ENCODE assay signal across 8 cellular contexts in genomic region chr6:13261464-13261994, GRCh38.
DNase-seq lines count a peak whose midpoint lies in the region; ATAC-seq lines count a peak whose summit lies in the region.

No MANE protein-coding gene starts in this region.

- H3K36me3 Mint-ChIP-seq in activated naive CD8-positive, alpha-beta T cell = peaks cover 9% of the 10 kb centered on the region
- H3K36me3 Mint-ChIP-seq in activated naive CD8-positive, alpha-beta T cell treated with anti-CD3 and anti-CD28 coated beads for 36 hours = peaks cover 3% of the 10 kb centered on the region
- peaks cover 19% of the 10 kb centered on the region for H3K36me3 Mint-ChIP-seq in stimulated activated memory B cell treated with anti-CD40 and anti-IgM and Interleukin-4, amounts not matched to agents 10 μg/mL and 1 μg/mL and 100 μg/mL, for 72 hours

- peak overlapping the region; percentile 25 for H3K27ac Mint-ChIP-seq in activated naive CD8-positive, alpha-beta T cell
- no peak overlapping the region for H3K27ac Mint-ChIP-seq in activated naive CD8-positive, alpha-beta T cell treated with anti-CD3 and anti-CD28 coated beads for 36 hours
- H3K27ac Mint-ChIP-seq in stimulated activated memory B cell treated with anti-CD40 and anti-IgM and Interleukin-4, amounts not matched to agents 10 μg/mL and 1 μg/mL and 100 μg/mL, for 72 hours = peak overlapping the region; percentile 66

- H3F3A ChIP-seq in GM23248 (ENCODE audit: insufficient read depth) = no peaks in the 10 kb centered on the region

- no peaks in the 10 kb centered on the region for H3K27me3 Mint-ChIP-seq in activated naive CD8-positive, alpha-beta T cell
- H3K27me3 Mint-ChIP-seq in activated naive CD8-positive, alpha-beta T cell treated with anti-CD3 and anti-CD28 coated beads for 36 hours = no peaks in the 10 kb centered on the region
- no peaks in the 10 kb centered on the region for H3K27me3 Mint-ChIP-seq in stimulated activated memory B cell treated with anti-CD40 and anti-IgM and Interleukin-4, amounts not matched to agents 10 μg/mL and 1 μg/mL and 100 μg/mL, for 72 hours

- H3K4me1 ChIP-seq in GM23248 (ENCODE audit: insufficient read depth) = no peaks in the 10 kb centered on the region

- DNase-seq in activated naive CD8-positive, alpha-beta T cell treated with anti-CD3 and anti-CD28 coated beads for 36 hours = no peak
- DNase-seq in NOMO-1 treated with dmso at 0.1 percent for 144 hours (lab: John Stamatoyannopoulos, UW; ENCODE audit: unreplicated experiment) = peak; percentile 77
- DNase-seq in GM23248 = no peak
- no peak for DNase-seq in T-helper 9 cell
- DNase-seq in iPS-NIHi7 (ENCODE audit: extremely low spot score) = no peak

- 91 to 97% methylated on average over 1 of the region's 1 CpG for WGBS in GM23248 (ENCODE audit: low coverage in 1 of 2, low lambda C conversion rate in 2 of 2, missing lambda C conversion rate in 2 of 2), 2 experiments

- ATAC-seq in HG02884 (IDR thresholded peaks at IDR 0.05; ENCODE audit: unreplicated experiment) = peak; percentile 51
- peak; percentile 87 for ATAC-seq in stimulated activated memory B cell treated with anti-CD40 and anti-IgM and Interleukin-4, amounts not matched to agents 10 μg/mL and 1 μg/mL and 100 μg/mL, for 72 hours

- H3K27me3 ChIP-seq in GM23248 (replicated peaks; ENCODE audit: insufficient read depth) = peaks cover 28% of the 10 kb centered on the region

- no peaks in the 10 kb centered on the region for H3K79me2 ChIP-seq in GM23248 (ENCODE audit: insufficient read depth)

- H3K4me2 ChIP-seq in GM23248 (ENCODE audit: unreplicated experiment) = no peak overlapping the region

- H3K36me3 ChIP-seq in GM23248 (ENCODE audit: low read depth) = no peaks in the 10 kb centered on the region

- H3K9me3 Mint-ChIP-seq in activated naive CD8-positive, alpha-beta T cell (ENCODE audit: low read depth) = peaks cover 3% of the 10 kb centered on the region
- no peaks in the 10 kb centered on the region for H3K9me3 Mint-ChIP-seq in activated naive CD8-positive, alpha-beta T cell treated with anti-CD3 and anti-CD28 coated beads for 36 hours
- peaks cover 5% of the 10 kb centered on the region for H3K9me3 Mint-ChIP-seq in stimulated activated memory B cell treated with anti-CD40 and anti-IgM and Interleukin-4, amounts not matched to agents 10 μg/mL and 1 μg/mL and 100 μg/mL, for 72 hours

- no peaks in the 10 kb centered on the region for H3K9me3 ChIP-seq in GM23248 (ENCODE audit: low read depth)

- no peak overlapping the region for H2AFZ ChIP-seq in GM23248

- no peak overlapping the region for H3K27ac ChIP-seq in GM23248

- H3K4me3 ChIP-seq in GM23248 = no peak overlapping the region

- no peak overlapping the region for H3K9ac ChIP-seq in GM23248

- H3K4me1 Mint-ChIP-seq in activated naive CD8-positive, alpha-beta T cell (ENCODE audit: low read depth) = peaks cover 17% of the 10 kb centered on the region
- H3K4me1 Mint-ChIP-seq in activated naive CD8-positive, alpha-beta T cell treated with anti-CD3 and anti-CD28 coated beads for 36 hours = peaks cover 8% of the 10 kb centered on the region
- H3K4me1 Mint-ChIP-seq in stimulated activated memory B cell treated with anti-CD40 and anti-IgM and Interleukin-4, amounts not matched to agents 10 μg/mL and 1 μg/mL and 100 μg/mL, for 72 hours = peaks cover 77% of the 10 kb centered on the region

- H3K4me3 Mint-ChIP-seq in activated naive CD8-positive, alpha-beta T cell = no peak overlapping the region
- H3K4me3 Mint-ChIP-seq in activated naive CD8-positive, alpha-beta T cell treated with anti-CD3 and anti-CD28 coated beads for 36 hours = no peak overlapping the region
- H3K4me3 Mint-ChIP-seq in stimulated activated memory B cell treated with anti-CD40 and anti-IgM and Interleukin-4, amounts not matched to agents 10 μg/mL and 1 μg/mL and 100 μg/mL, for 72 hours = peak overlapping the region; percentile 38

- in situ Hi-C loops in GM23248 (cut with MboI) = no loop called here

- no peaks in the 10 kb centered on the region for H3K9me2 ChIP-seq in GM23248 (ENCODE audit: insufficient read depth)

- no peaks in the 10 kb centered on the region for H4K20me1 ChIP-seq in GM23248 (ENCODE audit: insufficient read depth)
